Comparison of ENCODE assay signal across 12 cellular contexts in genomic region chr3:30646181-30646876, GRCh38. TPM values are rescaled to one million over a fixed set of nuclear protein-coding genes. Genes with fewer than 3 reads are reported as not detected.
DNase-seq lines count a peak whose midpoint lies in the region; ATAC-seq and TF ChIP-seq lines count a peak whose summit lies in the region.
"Had no signal": no experiment of that assay in that cellular context is flagged by ENCODE, and none has a peak within 500 bp of the region (broad histone marks: within the 10 kb centered on the region; RNA-seq: fewer than 3 reads in every experiment).

No MANE protein-coding gene starts in this region.

- TF ChIP-seq CTCF in A673 (conservative IDR thresholded peaks at IDR 0.05; ENCODE audit: low read depth, low read length) (no peak), SU-DHL-6 (IDR thresholded peaks at IDR 0.05; ENCODE audit: insufficient read depth, low read length, poor library complexity, severe bottlenecking) (no peak)

- H3F3A ChIP-seq in SU-DHL-6 (ENCODE audit: insufficient read depth): peaks cover 45% of the 10 kb centered on the region

- H3K4me1 ChIP-seq in A673 (ENCODE audit: insufficient read depth, low read length, poor library complexity, severe bottlenecking): peaks cover 42% of the 10 kb centered on the region

- no peak overlapping the region for H3K9ac ChIP-seq in SU-DHL-6 (ENCODE audit: low read length)

- no peak overlapping the region for H2AFZ ChIP-seq in SU-DHL-6 (ENCODE audit: low read depth, low read length, severe bottlenecking)

- DNase-seq in A673 (ENCODE audit: low spot score) (no peak), EH (ENCODE audit: low read depth) (peak; percentile 72), iPS-NIHi7 (ENCODE audit: extremely low spot score) (no peak), NCI-H187 treated with DMSO at 0.1 percent for 48 hours (lab: John Stamatoyannopoulos, UW) (no peak), NCI-H2196 (lab: John Stamatoyannopoulos, UW; ENCODE audit: unreplicated experiment) (no peak)
- DNase-seq: DMS 273 treated with DMSO at 0.1 percent for 48 hours, T-helper 9 cell, thyroid gland had no signal

- H3K27me3 ChIP-seq in A673 (replicated peaks; ENCODE audit: insufficient read depth, low read depth, low read length, poor library complexity): no peaks in the 10 kb centered on the region
- no peaks in the 10 kb centered on the region for H3K27me3 ChIP-seq in SU-DHL-6 (ENCODE audit: low read length)
- no peaks in the 10 kb centered on the region for H3K27me3 ChIP-seq in layer of hippocampus (ENCODE audit: control insufficient read depth, insufficient read depth, low read length)
- H3K27me3 ChIP-seq: thyroid gland had no signal

- CTCF ChIA-PET in A673 (lab: Charles Lee): no interaction called here

- no peak for ATAC-seq in HG03432 (IDR thresholded peaks at IDR 0.05; ENCODE audit: unreplicated experiment)

- H3K79me2 ChIP-seq in SU-DHL-6 (ENCODE audit: insufficient read depth, low read length): peaks cover 31% of the 10 kb centered on the region

- TSS peak; percentile 42 for BruUV-seq in A673 (replicated peaks; lab: Mats Ljungman, UMichigan)

- H3K36me3 ChIP-seq in A673 (ENCODE audit: insufficient read depth, low read length, poor library complexity, severe bottlenecking) (peaks cover 25% of the 10 kb centered on the region), SU-DHL-6 (ENCODE audit: low read length) (peaks cover 22% of the 10 kb centered on the region)

- H3K9me2 ChIP-seq in SU-DHL-6 (replicated peaks; ENCODE audit: insufficient read depth, low read length): no peaks in the 10 kb centered on the region

- H3K27ac ChIP-seq in A673 (ENCODE audit: low read depth, low read length, poor library complexity, severe bottlenecking) (no peak overlapping the region), SU-DHL-6 (ENCODE audit: low read depth, low read length) (peak overlapping the region; percentile 26; the same call in 1 of the 2 replicates), layer of hippocampus (ENCODE audit: low read depth, low read length) (peak overlapping the region; percentile 14)
- H3K27ac ChIP-seq: epithelial cell of prostate, thyroid gland had no signal

- POLR2A ChIA-PET in A673 (lab: Charles Lee; ENCODE audit: low non-redundant PET): no interaction called here

- intact Hi-C loops in A673 (cut with micrococcal nuclease; ENCODE audit: unreplicated experiment): no loop called here

- H3K4me2 ChIP-seq in SU-DHL-6 (ENCODE audit: low read depth, low read length, poor library complexity, severe bottlenecking): no peak overlapping the region

- H3K9me3 ChIP-seq in A673 (ENCODE audit: low read depth, low read length, poor library complexity, severe bottlenecking) (no peaks in the 10 kb centered on the region), SU-DHL-6 (ENCODE audit: insufficient read depth, low read length) (no peaks in the 10 kb centered on the region)
- H3K9me3 ChIP-seq: thyroid gland had no signal

- no peaks in the 10 kb centered on the region for H4K20me1 ChIP-seq in SU-DHL-6 (ENCODE audit: low read depth, low read length)

- no peak overlapping the region for H3K4me3 ChIP-seq in A673 (ENCODE audit: low read depth, low read length, poor library complexity, severe bottlenecking)
- H3K4me3 ChIP-seq in SU-DHL-6 (ENCODE audit: insufficient read depth, low read length, poor library complexity, severe bottlenecking): no peak overlapping the region
- H3K4me3 ChIP-seq: thyroid gland had no signal

RNA-seq across cellular contexts. Expression of gene TGFBR2, which starts 39.9 kb away (rescaled TPM):
- 16.1 TPM in 2 replicates for total RNA-seq in A673 (2021)
